Comparison of ENCODE assay signal across 26 cellular contexts in the genomic region with DNA sequence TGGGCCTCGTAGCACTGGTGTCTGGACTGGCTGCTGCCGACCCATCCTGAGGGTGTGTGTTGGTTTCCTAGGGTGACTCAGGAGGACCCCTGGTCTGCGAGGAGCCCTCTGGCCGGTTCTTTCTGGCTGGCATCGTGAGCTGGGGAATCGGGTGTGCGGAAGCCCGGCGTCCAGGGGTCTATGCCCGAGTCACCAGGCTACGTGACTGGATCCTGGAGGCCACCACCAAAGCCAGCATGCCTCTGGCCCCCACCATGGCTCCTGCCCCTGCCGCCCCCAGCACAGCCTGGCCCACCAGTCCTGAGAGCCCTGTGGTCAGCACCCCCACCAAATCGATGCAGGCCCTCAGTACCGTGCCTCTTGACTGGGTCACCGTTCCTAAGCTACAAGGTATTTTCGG. TPM values are rescaled to one million over a fixed set of nuclear protein-coding genes. Genes with fewer than 3 reads are reported as not detected.
"Had no signal": no experiment of that assay in that cellular context is flagged by ENCODE, and none has a peak within 500 bp of the region (broad histone marks: within the 10 kb centered on the region; RNA-seq: fewer than 3 reads in every experiment).

No MANE protein-coding gene starts in this region.

- H3K9me3 Mint-ChIP-seq: activated naive CD8-positive, alpha-beta T cell treated with anti-CD3 and anti-CD28 coated beads for 36 hours; activated T-cell treated with anti-CD3 and anti-CD28 coated beads, Interleukin-2, amount 50 U/mL, for 24 hours; activated T-helper 17 cell treated with anti-CD3 and anti-CD28 coated beads, Interleukin-2, amount 50 U/mL, for 72 hours; central memory CD8-positive, alpha-beta T cell had no signal

- H3K4me1 ChIP-seq: esophagus muscularis mucosa, parathyroid adenoma, right lobe of liver, tibial artery had no signal

- H3K4me1 Mint-ChIP-seq: activated naive CD8-positive, alpha-beta T cell treated with anti-CD3 and anti-CD28 coated beads for 36 hours; activated T-helper 17 cell treated with anti-CD3 and anti-CD28 coated beads, Interleukin-2, amount 50 U/mL, for 72 hours; central memory CD8-positive, alpha-beta T cell; nephron progenitor cell; stimulated activated naive CD8-positive, alpha-beta T cell treated with anti-CD3 and anti-CD28 coated beads, Interleukin-15, amount 100 ng/mL, for 72 hours; WTC11 had no signal

- H3K36me3 ChIP-seq: right lobe of liver had no signal

- FAIRE-seq: astrocyte, colon, frontal cortex, urothelium cell line had no signal

- H2AFZ ChIP-seq: parathyroid adenoma had no signal

- H3K9ac ChIP-seq: parathyroid adenoma had no signal

- H3K27ac ChIP-seq: esophagus muscularis mucosa, parathyroid adenoma, right lobe of liver, skin epidermis, tibial artery had no signal

- H3K9me3 ChIP-seq: right lobe of liver had no signal

- H3K27me3 ChIP-seq: right lobe of liver had no signal

- H3K4me3 ChIP-seq: esophagus muscularis mucosa, right lobe of liver, skin epidermis, tibial artery had no signal

- H3K4me3 Mint-ChIP-seq: activated naive CD8-positive, alpha-beta T cell treated with anti-CD3 and anti-CD28 coated beads for 36 hours; activated T-cell treated with anti-CD3 and anti-CD28 coated beads, Interleukin-2, amount 50 U/mL, for 24 hours; activated T-helper 17 cell treated with anti-CD3 and anti-CD28 coated beads, Interleukin-2, amount 50 U/mL, for 72 hours; central memory CD8-positive, alpha-beta T cell; nephron progenitor cell; stimulated activated naive CD8-positive, alpha-beta T cell treated with anti-CD3 and anti-CD28 coated beads, Interleukin-15, amount 100 ng/mL, for 72 hours; WTC11 had no signal

- H3K27me3 Mint-ChIP-seq: activated naive CD8-positive, alpha-beta T cell treated with anti-CD3 and anti-CD28 coated beads for 36 hours had no signal

- H3K79me2 ChIP-seq: parathyroid adenoma had no signal

- DNase-seq: activated naive CD4-positive, alpha-beta T cell; activated naive CD8-positive, alpha-beta T cell treated with anti-CD3 and anti-CD28 coated beads for 36 hours; activated T-cell treated with anti-CD3 and anti-CD28 coated beads, Interleukin-2, amount 50 U/mL, for 24 hours; effector memory CD4-positive, alpha-beta T cell; glutamatergic neuron; hippocampal formation; left ventricle myocardium superior; mammary epithelial cell; midbrain; nephron progenitor cell; right lobe of liver; stimulated activated CD4-positive, alpha-beta T cell treated with anti-CD3 and anti-CD28 coated beads, Interleukin-1b, Interleukin-23, amount 100 ng/mL, for 48 hours; stimulated activated naive CD8-positive, alpha-beta T cell treated with anti-CD3 and anti-CD28 coated beads, Interleukin-15, amount 100 ng/mL, for 72 hours; T1000; tibial artery had no signal

- H3K27ac Mint-ChIP-seq: activated naive CD8-positive, alpha-beta T cell treated with anti-CD3 and anti-CD28 coated beads for 36 hours; activated T-cell treated with anti-CD3 and anti-CD28 coated beads, Interleukin-2, amount 50 U/mL, for 24 hours; activated T-helper 17 cell treated with anti-CD3 and anti-CD28 coated beads, Interleukin-2, amount 50 U/mL, for 72 hours; nephron progenitor cell; WTC11 had no signal

- ATAC-seq: activated T-helper 17 cell treated with anti-CD3 and anti-CD28 coated beads, Interleukin-2, amount 50 U/mL, for 72 hours; left ventricle myocardium superior; stimulated activated naive CD8-positive, alpha-beta T cell treated with anti-CD3 and anti-CD28 coated beads, Interleukin-15, amount 100 ng/mL, for 72 hours; WTC11 had no signal

RNA-seq across cellular contexts. Expression of gene TMPRSS9, which starts 53.6 kb away (rescaled TPM):
- total RNA-seq: activated naive CD8-positive, alpha-beta T cell treated with anti-CD3 and anti-CD28 coated beads for 36 hours; activated T-helper 17 cell treated with anti-CD3 and anti-CD28 coated beads, Interleukin-2, amount 50 U/mL, for 72 hours; dermis microvascular lymphatic vessel endothelial cell; left ventricle myocardium superior; mammary epithelial cell had no signal
- polyA plus RNA-seq: mammary epithelial cell had no signal
